Comparison of ENCODE assay signal across 9 cellular contexts in genomic region chr4:129344058-129344457, GRCh38.
DNase-seq lines count a peak whose midpoint lies in the region; ATAC-seq, FAIRE-seq and TF ChIP-seq lines count a peak whose summit lies in the region.
"Had no signal": no experiment of that assay in that cellular context is flagged by ENCODE, and none has a peak within 500 bp of the region (broad histone marks: within the 10 kb centered on the region; RNA-seq: fewer than 3 reads in every experiment).

No MANE protein-coding gene starts in this region.

- H3K27me3 ChIP-seq in CD4-positive, alpha-beta T cell (ENCODE audit: control insufficient read depth, insufficient read depth, low read length): no peaks in the 10 kb centered on the region

- CTCF ChIA-PET in CD4-positive, alpha-beta T cell (lab: Charles Lee): no interaction called here
- CTCF ChIA-PET in activated CD8-positive, alpha-beta T cell treated with anti-CD3 and anti-CD28 coated beads for 36 hours (lab: Charles Lee): interaction anchor here (1.6 to 1.8 kb wide), 2 partner anchors 19 to 287 kb away, joined by 4 to 5 read pairs; no protein-coding TSS in a partner anchor

- no peak for DNase-seq in CD4-positive, alpha-beta T cell
- peak; percentile 41 for DNase-seq in M059J (ENCODE audit: low read depth)
- peak; percentile 15 for DNase-seq in activated CD8-positive, alpha-beta T cell treated with anti-CD3 and anti-CD28 coated beads for 36 hours
- no peak for DNase-seq in islet precursor cell

- H3K27ac Mint-ChIP-seq in CD4-positive, alpha-beta T cell: no peak overlapping the region
- no peak overlapping the region for H3K27ac Mint-ChIP-seq in activated CD8-positive, alpha-beta T cell treated with anti-CD3 and anti-CD28 coated beads for 36 hours
- H3K27ac Mint-ChIP-seq: memory B cell had no signal

- no peak for ATAC-seq in CD4-positive, alpha-beta T cell (ENCODE audit: poor library complexity)
- ATAC-seq in GM18868 (IDR thresholded peaks at IDR 0.05; ENCODE audit: unreplicated experiment) (peak; percentile 87), HG03521 (IDR thresholded peaks at IDR 0.05; ENCODE audit: unreplicated experiment) (no peak), HG03571 (IDR thresholded peaks at IDR 0.05; ENCODE audit: unreplicated experiment) (no peak)
- no peak for ATAC-seq in activated CD8-positive, alpha-beta T cell treated with anti-CD3 and anti-CD28 coated beads for 36 hours

- FAIRE-seq in islet of Langerhans (lab: Jason Lieb, UNC): peak; percentile 97

- H3K9me3 Mint-ChIP-seq in CD4-positive, alpha-beta T cell: no peaks in the 10 kb centered on the region
- H3K9me3 Mint-ChIP-seq in activated CD8-positive, alpha-beta T cell treated with anti-CD3 and anti-CD28 coated beads for 36 hours: no peaks in the 10 kb centered on the region

- H3K4me1 Mint-ChIP-seq in CD4-positive, alpha-beta T cell (ENCODE audit: low read depth): no peaks in the 10 kb centered on the region
- no peaks in the 10 kb centered on the region for H3K4me1 Mint-ChIP-seq in activated CD8-positive, alpha-beta T cell treated with anti-CD3 and anti-CD28 coated beads for 36 hours (ENCODE audit: low read depth)
- H3K4me1 Mint-ChIP-seq: memory B cell had no signal

- no peaks in the 10 kb centered on the region for H3K9me3 ChIP-seq in CD4-positive, alpha-beta T cell (ENCODE audit: control insufficient read depth, low read length)

- no peak overlapping the region for H3K27ac ChIP-seq in CD4-positive, alpha-beta T cell (ENCODE audit: low read depth, low read length)

- no peaks in the 10 kb centered on the region for H3K36me3 Mint-ChIP-seq in CD4-positive, alpha-beta T cell (ENCODE audit: low read depth)
- no peaks in the 10 kb centered on the region for H3K36me3 Mint-ChIP-seq in activated CD8-positive, alpha-beta T cell treated with anti-CD3 and anti-CD28 coated beads for 36 hours (ENCODE audit: low read depth)
- H3K36me3 Mint-ChIP-seq: memory B cell had no signal

- POLR2A ChIA-PET in CD4-positive, alpha-beta T cell (lab: Charles Lee): no interaction called here
- POLR2A ChIA-PET in activated CD8-positive, alpha-beta T cell treated with anti-CD3 and anti-CD28 coated beads for 36 hours (lab: Charles Lee): no interaction called here

- H3K27me3 Mint-ChIP-seq in CD4-positive, alpha-beta T cell: peaks cover 11% of the 10 kb centered on the region
- peaks cover 5% of the 10 kb centered on the region for H3K27me3 Mint-ChIP-seq in activated CD8-positive, alpha-beta T cell treated with anti-CD3 and anti-CD28 coated beads for 36 hours

- peak; percentile 29 for TF ChIP-seq CTCF in CD4-positive, alpha-beta T cell (IDR thresholded peaks at IDR 0.05)
- peak; percentile 57 for TF ChIP-seq CTCF in activated CD8-positive, alpha-beta T cell treated with anti-CD3 and anti-CD28 coated beads for 36 hours (IDR thresholded peaks at IDR 0.05)

- H3K4me3 Mint-ChIP-seq in CD4-positive, alpha-beta T cell: no peak overlapping the region
- H3K4me3 Mint-ChIP-seq in activated CD8-positive, alpha-beta T cell treated with anti-CD3 and anti-CD28 coated beads for 36 hours: no peak overlapping the region
- H3K4me3 Mint-ChIP-seq: memory B cell had no signal

- intact Hi-C loops in CD4-positive, alpha-beta T cell (cut with DNase I, micrococcal nuclease): no loop called here
- intact Hi-C loops in activated CD8-positive, alpha-beta T cell treated with anti-CD3 and anti-CD28 coated beads for 36 hours (cut with micrococcal nuclease): no loop called here

Comparison
In these comparisons a context has a peak if more than half of its experiments do, and no peak if none do; other contexts are left out.
1. DNase-seq: peak in M059J (single experiment) and activated CD8-positive, alpha-beta T cell treated with anti-CD3 and anti-CD28 coated beads for 36 hours (single experiment); none in CD4-positive, alpha-beta T cell (0 of 10) and islet precursor cell (single experiment).